In genomic region chr1:17795081-17795809, GRCh38 we compare ENCODE assay signal across 22 cellular contexts. TPM values are rescaled to one million over a fixed set of nuclear protein-coding genes. Genes with fewer than 3 reads are reported as not detected.
"Had no signal": no experiment of that assay in that cellular context is flagged by ENCODE, and none has a peak within 500 bp of the region (broad histone marks: within the 10 kb centered on the region; RNA-seq: fewer than 3 reads in every experiment).

No MANE protein-coding gene starts in this region.

- H3K9me3 ChIP-seq: esophagus squamous epithelium, heart left ventricle, left lung, neutrophil, pancreas, stomach, suprapubic skin, tibial nerve, vagina had no signal

- H3K27ac ChIP-seq: esophagus squamous epithelium, heart left ventricle, left lung, neutrophil, pancreas, stomach, suprapubic skin, tibial nerve, vagina had no signal

- DNase-seq: activated naive CD4-positive, alpha-beta T cell treated with Interleukin-2 at 50 U/mL for 16 hours; activated naive CD8-positive, alpha-beta T cell treated with anti-CD3 and anti-CD28 coated beads for 36 hours; activated T-cell treated with anti-CD3 and anti-CD28 coated beads, Interleukin-2, amount 50 U/mL, for 1 hour; central memory CD4-positive, alpha-beta T cell; esophagus squamous epithelium; heart left ventricle; kidney; left lung; pancreas; right cardiac atrium; stimulated activated CD4-positive, alpha-beta T cell treated with anti-CD3 and anti-CD28 coated beads, Interleukin-2, amount 100 ng/mL, for 24 hours; stomach; T-helper 1 cell had no signal

- H3K4me1 ChIP-seq: esophagus squamous epithelium, heart left ventricle, left lung, pancreas, stomach, suprapubic skin, tibial nerve, vagina had no signal

- H3K36me3 ChIP-seq: esophagus squamous epithelium, heart left ventricle, left lung, neutrophil, pancreas, stomach, suprapubic skin, tibial nerve, vagina had no signal

- ATAC-seq: activated T-helper 17 cell treated with anti-CD3 and anti-CD28 coated beads, Interleukin-2, amount 50 U/mL, for 72 hours; heart left ventricle; left lung; pancreas; right cardiac atrium; stimulated activated memory B cell treated with anti-CD40 and anti-IgM and Interleukin-4, amounts not matched to agents 10 μg/mL and 1 μg/mL and 100 μg/mL, for 72 hours had no signal

- H3K4me3 ChIP-seq: esophagus squamous epithelium, heart left ventricle, left lung, lung, pancreas, stomach, suprapubic skin, tibial nerve, vagina had no signal

RNA-seq across cellular contexts. Expression of gene ACTL8, which starts 40.1 kb away (rescaled TPM):
- total RNA-seq: activated naive CD8-positive, alpha-beta T cell treated with anti-CD3 and anti-CD28 coated beads for 36 hours; heart left ventricle; kidney; left lung; lung; pancreas; pulmonary artery endothelial cell; right cardiac atrium; skeletal muscle tissue; stomach; suprapubic skin; tibial nerve; vagina had no signal
